1 cellular context compared by ENCODE assay signal in the genomic region with DNA sequence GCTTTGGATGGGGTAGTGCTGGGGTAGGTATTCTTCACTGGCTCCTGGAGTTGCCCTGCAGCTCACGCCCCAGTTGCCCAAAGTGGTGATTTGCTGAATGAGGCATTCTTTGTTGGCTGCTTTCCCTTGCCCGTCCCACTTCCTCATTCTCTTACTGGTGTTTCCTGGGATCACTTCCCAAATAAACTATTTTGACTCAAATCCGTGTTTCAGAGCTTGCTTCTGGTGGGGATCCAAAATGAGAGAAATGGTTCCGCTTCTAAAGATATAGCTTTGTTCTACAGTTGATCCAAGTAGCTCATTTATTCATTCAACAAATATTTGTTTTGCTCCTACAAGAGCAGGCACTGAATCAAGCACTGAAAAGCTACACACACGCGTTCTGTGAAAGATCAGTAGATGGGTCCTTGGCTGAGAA.
TF ChIP-seq lines count a peak whose summit lies in the region.

No MANE protein-coding gene starts in this region.

TF ChIP-seq in GM23338, 12 proteins besides CTCF, POLR2A, EP300 and RAD21 (continued from another document):
- TF ChIP-seq, protein P1, sequence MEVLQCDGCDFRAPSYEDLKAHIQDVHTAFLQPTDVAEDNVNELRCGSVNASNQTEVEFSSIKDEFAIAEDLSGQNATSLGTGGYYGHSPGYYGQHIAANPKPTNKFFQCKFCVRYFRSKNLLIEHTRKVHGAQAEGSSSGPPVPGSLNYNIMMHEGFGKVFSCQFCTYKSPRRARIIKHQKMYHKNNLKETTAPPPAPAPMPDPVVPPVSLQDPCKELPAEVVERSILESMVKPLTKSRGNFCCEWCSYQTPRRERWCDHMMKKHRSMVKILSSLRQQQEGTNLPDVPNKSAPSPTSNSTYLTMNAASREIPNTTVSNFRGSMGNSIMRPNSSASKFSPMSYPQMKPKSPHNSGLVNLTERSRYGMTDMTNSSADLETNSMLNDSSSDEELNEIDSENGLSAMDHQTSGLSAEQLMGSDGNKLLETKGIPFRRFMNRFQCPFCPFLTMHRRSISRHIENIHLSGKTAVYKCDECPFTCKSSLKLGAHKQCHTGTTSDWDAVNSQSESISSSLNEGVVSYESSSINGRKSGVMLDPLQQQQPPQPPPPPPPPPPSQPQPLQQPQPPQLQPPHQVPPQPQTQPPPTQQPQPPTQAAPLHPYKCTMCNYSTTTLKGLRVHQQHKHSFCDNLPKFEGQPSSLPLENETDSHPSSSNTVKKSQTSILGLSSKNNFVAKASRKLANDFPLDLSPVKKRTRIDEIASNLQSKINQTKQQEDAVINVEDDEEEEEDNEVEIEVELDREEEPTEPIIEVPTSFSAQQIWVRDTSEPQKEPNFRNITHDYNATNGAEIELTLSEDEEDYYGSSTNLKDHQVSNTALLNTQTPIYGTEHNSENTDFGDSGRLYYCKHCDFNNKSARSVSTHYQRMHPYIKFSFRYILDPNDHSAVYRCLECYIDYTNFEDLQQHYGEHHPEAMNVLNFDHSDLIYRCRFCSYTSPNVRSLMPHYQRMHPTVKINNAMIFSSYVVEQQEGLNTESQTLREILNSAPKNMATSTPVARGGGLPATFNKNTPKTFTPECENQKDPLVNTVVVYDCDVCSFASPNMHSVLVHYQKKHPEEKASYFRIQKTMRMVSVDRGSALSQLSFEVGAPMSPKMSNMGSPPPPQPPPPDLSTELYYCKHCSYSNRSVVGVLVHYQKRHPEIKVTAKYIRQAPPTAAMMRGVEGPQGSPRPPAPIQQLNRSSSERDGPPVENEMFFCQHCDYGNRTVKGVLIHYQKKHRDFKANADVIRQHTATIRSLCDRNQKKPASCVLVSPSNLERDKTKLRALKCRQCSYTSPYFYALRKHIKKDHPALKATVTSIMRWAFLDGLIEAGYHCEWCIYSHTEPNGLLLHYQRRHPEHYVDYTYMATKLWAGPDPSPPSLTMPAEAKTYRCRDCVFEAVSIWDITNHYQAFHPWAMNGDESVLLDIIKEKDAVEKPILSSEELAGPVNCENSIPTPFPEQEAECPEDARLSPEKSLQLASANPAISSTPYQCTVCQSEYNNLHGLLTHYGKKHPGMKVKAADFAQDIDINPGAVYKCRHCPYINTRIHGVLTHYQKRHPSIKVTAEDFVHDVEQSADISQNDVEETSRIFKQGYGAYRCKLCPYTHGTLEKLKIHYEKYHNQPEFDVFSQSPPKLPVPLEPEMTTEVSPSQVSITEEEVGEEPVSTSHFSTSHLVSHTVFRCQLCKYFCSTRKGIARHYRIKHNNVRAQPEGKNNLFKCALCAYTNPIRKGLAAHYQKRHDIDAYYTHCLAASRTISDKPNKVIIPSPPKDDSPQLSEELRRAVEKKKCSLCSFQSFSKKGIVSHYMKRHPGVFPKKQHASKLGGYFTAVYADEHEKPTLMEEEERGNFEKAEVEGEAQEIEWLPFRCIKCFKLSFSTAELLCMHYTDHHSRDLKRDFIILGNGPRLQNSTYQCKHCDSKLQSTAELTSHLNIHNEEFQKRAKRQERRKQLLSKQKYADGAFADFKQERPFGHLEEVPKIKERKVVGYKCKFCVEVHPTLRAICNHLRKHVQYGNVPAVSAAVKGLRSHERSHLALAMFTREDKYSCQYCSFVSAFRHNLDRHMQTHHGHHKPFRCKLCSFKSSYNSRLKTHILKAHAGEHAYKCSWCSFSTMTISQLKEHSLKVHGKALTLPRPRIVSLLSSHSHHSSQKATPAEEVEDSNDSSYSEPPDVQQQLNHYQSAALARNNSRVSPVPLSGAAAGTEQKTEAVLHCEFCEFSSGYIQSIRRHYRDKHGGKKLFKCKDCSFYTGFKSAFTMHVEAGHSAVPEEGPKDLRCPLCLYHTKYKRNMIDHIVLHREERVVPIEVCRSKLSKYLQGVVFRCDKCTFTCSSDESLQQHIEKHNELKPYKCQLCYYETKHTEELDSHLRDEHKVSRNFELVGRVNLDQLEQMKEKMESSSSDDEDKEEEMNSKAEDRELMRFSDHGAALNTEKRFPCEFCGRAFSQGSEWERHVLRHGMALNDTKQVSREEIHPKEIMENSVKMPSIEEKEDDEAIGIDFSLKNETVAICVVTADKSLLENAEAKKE (CRISPR knock-in tag; IDR thresholded peaks at IDR 0.05), result no peak
- TF ChIP-seq, protein P2, sequence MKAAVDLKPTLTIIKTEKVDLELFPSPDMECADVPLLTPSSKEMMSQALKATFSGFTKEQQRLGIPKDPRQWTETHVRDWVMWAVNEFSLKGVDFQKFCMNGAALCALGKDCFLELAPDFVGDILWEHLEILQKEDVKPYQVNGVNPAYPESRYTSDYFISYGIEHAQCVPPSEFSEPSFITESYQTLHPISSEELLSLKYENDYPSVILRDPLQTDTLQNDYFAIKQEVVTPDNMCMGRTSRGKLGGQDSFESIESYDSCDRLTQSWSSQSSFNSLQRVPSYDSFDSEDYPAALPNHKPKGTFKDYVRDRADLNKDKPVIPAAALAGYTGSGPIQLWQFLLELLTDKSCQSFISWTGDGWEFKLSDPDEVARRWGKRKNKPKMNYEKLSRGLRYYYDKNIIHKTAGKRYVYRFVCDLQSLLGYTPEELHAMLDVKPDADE (IDR thresholded peaks at IDR 0.05), result no peak
- no peak for TF ChIP-seq NANOG (IDR thresholded peaks at IDR 0.05; ENCODE audit: borderline replicate concordance)
- TF ChIP-seq CREB1 (CRISPR knock-in tag; IDR thresholded peaks at IDR 0.05; ENCODE audit: low read depth), result no peak
- TF ChIP-seq STAT1 (IDR thresholded peaks at IDR 0.05; ENCODE audit: unreplicated experiment), result no peak
- TF ChIP-seq, protein P3, sequence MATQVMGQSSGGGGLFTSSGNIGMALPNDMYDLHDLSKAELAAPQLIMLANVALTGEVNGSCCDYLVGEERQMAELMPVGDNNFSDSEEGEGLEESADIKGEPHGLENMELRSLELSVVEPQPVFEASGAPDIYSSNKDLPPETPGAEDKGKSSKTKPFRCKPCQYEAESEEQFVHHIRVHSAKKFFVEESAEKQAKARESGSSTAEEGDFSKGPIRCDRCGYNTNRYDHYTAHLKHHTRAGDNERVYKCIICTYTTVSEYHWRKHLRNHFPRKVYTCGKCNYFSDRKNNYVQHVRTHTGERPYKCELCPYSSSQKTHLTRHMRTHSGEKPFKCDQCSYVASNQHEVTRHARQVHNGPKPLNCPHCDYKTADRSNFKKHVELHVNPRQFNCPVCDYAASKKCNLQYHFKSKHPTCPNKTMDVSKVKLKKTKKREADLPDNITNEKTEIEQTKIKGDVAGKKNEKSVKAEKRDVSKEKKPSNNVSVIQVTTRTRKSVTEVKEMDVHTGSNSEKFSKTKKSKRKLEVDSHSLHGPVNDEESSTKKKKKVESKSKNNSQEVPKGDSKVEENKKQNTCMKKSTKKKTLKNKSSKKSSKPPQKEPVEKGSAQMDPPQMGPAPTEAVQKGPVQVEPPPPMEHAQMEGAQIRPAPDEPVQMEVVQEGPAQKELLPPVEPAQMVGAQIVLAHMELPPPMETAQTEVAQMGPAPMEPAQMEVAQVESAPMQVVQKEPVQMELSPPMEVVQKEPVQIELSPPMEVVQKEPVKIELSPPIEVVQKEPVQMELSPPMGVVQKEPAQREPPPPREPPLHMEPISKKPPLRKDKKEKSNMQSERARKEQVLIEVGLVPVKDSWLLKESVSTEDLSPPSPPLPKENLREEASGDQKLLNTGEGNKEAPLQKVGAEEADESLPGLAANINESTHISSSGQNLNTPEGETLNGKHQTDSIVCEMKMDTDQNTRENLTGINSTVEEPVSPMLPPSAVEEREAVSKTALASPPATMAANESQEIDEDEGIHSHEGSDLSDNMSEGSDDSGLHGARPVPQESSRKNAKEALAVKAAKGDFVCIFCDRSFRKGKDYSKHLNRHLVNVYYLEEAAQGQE (IDR thresholded peaks at IDR 0.05; ENCODE audit: unreplicated experiment), result no peak
- TF ChIP-seq ZNF114 (CRISPR knock-in tag; IDR thresholded peaks at IDR 0.05), result no peak
